ENCODE assay signal across 8 cellular contexts in genomic region chr12:115375188-115375991, GRCh38.
DNase-seq lines count a peak whose midpoint lies in the region; ATAC-seq and TF ChIP-seq lines count a peak whose summit lies in the region.

No MANE protein-coding gene starts in this region.

- H3K9ac ChIP-seq in HCT116 (ENCODE audit: low read length) = no peak overlapping the region
- H3K9ac ChIP-seq in MM.1S (ENCODE audit: low read length) = no peak overlapping the region

- no peaks in the 10 kb centered on the region for H3K79me2 ChIP-seq in HCT116 (ENCODE audit: insufficient read depth, low read length)
- no peaks in the 10 kb centered on the region for H3K79me2 ChIP-seq in MM.1S (ENCODE audit: low read length)

- H3K27me3 ChIP-seq in HCT116 (ENCODE audit: insufficient read depth, low read length) (no peaks in the 10 kb centered on the region), MM.1S (replicated peaks; ENCODE audit: insufficient read depth, low read length) (no peaks in the 10 kb centered on the region), right atrium auricular region (no peaks in the 10 kb centered on the region)

- no peak overlapping the region for H3K4me3 ChIP-seq in HCT116 (replicated peaks in 1 of 2; ENCODE audit: low read depth in 1 of 2, low read length in 2 of 2)
- no peak overlapping the region for H3K4me3 ChIP-seq in MM.1S (ENCODE audit: low read length)
- no peak overlapping the region for H3K4me3 ChIP-seq in epithelial cell of proximal tubule (ENCODE audit: low read depth, low read length)
- no peak overlapping the region for H3K4me3 ChIP-seq in right atrium auricular region

- POLR2A ChIA-PET in HCT116 (lab: Charles Lee) = no interaction called here

- TF ChIP-seq CTCF in HCT116 (IDR thresholded peaks at IDR 0.05 in 2 of 3, conservative IDR thresholded peaks at IDR 0.05 in 1 of 3; ENCODE audit: borderline replicate concordance in 1 of 3, insufficient read depth in 1 of 3, low read depth in 2 of 3, low read length in 2 of 3) (no peak), MM.1S (IDR thresholded peaks at IDR 0.05; ENCODE audit: low read length) (no peak), epithelial cell of proximal tubule (conservative IDR thresholded peaks at IDR 0.05; ENCODE audit: low read depth, low read length) (no peak), right atrium auricular region (IDR thresholded peaks at IDR 0.05) (no peak)

- H3K4me2 ChIP-seq in HCT116 (ENCODE audit: low read length) (peak overlapping the region; percentile 46), MM.1S (ENCODE audit: low read depth, low read length) (peak overlapping the region; percentile 49; the same call in 1 of the 2 replicates)

- H3K9me3 ChIP-seq in HCT116 (ENCODE audit: control insufficient read depth in 1 of 2, insufficient read depth in 1 of 2, low read depth in 1 of 2, low read length in 2 of 2) (no peaks in the 10 kb centered on the region), MM.1S (replicated peaks; ENCODE audit: insufficient read depth, low read length) (no peaks in the 10 kb centered on the region), right atrium auricular region (no peaks in the 10 kb centered on the region)

- DNase-seq in HCT116 (ENCODE audit: low read depth, low spot score) (no peak), MM.1S (peak; percentile 41), epithelial cell of proximal tubule (ENCODE audit: low read depth) (peak; percentile 13), right atrium auricular region (ENCODE audit: low spot score) (no peak), iPS-NIHi11 (ENCODE audit: low spot score) (no peak), NCI-H2029 treated with DMSO at 0.1 percent for 48 hours (lab: John Stamatoyannopoulos, UW) (no peak), nucleus accumbens (lab: John Stamatoyannopoulos, UW) (no peak)

- H2AFZ ChIP-seq in HCT116 (ENCODE audit: low read depth, low read length, poor library complexity, severe bottlenecking) (no peak overlapping the region), MM.1S (ENCODE audit: low read length) (peak overlapping the region; percentile 35)

- no peak for TF ChIP-seq RAD21 in HCT116 (IDR thresholded peaks at IDR 0.05; ENCODE audit: low read depth)

- BruUV-seq in HCT116 (replicated peaks; lab: Mats Ljungman, UMichigan) = no TSS peak

- intact Hi-C loops in HCT116 (cut with micrococcal nuclease) = no loop called here

- H3K27ac ChIP-seq in HCT116 (ENCODE audit: low read depth, low read length) (no peak overlapping the region), MM.1S (ENCODE audit: low read length) (peak overlapping the region; percentile 10; the same call in 1 of the 2 replicates), right atrium auricular region (no peak overlapping the region)

- H3K4me1 ChIP-seq in HCT116 (ENCODE audit: control insufficient read depth in 1 of 2, insufficient read depth in 2 of 2, low read length in 2 of 2) = peaks cover 0 to 15% of the 10 kb centered on the region in 2 experiments; a peak in 1 of 4 replicates
- H3K4me1 ChIP-seq in MM.1S (ENCODE audit: low read length) = peaks cover 4% of the 10 kb centered on the region; the same call in 1 of the 2 replicates
- no peaks in the 10 kb centered on the region for H3K4me1 ChIP-seq in right atrium auricular region

- RAD21 ChIA-PET in HCT116 (lab: Charles Lee; ENCODE audit: low non-redundant PET in 1 of 2, low total read pairs in 2 of 2, uncharacterized antibody in 2 of 2, unreplicated experiment in 2 of 2) = no interaction called here

- H3K9me2 ChIP-seq in HCT116 (ENCODE audit: insufficient read depth) (no peaks in the 10 kb centered on the region), MM.1S (replicated peaks; ENCODE audit: insufficient read depth, low read length) (no peaks in the 10 kb centered on the region)

- TF ChIP-seq POLR2A in GM18505 (IDR thresholded peaks at IDR 0.05; ENCODE audit: borderline replicate concordance, extremely low read depth, insufficient read depth, insufficient read length) = no peak
- no peak for TF ChIP-seq POLR2A in HCT116 (IDR thresholded peaks at IDR 0.05; ENCODE audit: borderline replicate concordance, extremely low read depth, insufficient read depth, insufficient read length)

- H4K20me1 ChIP-seq in HCT116 (ENCODE audit: insufficient read depth) (no peaks in the 10 kb centered on the region), MM.1S (ENCODE audit: insufficient read depth, low read length) (no peaks in the 10 kb centered on the region)

- CTCF ChIA-PET in HCT116 (lab: Charles Lee) = no interaction called here

- no peaks in the 10 kb centered on the region for H3F3A ChIP-seq in MM.1S (ENCODE audit: insufficient read depth, low read length)

- ATAC-seq in GM18505 (IDR thresholded peaks at IDR 0.05; ENCODE audit: unreplicated experiment) (peak; percentile 89), HCT116 (peak; percentile 72)

- H3K36me3 ChIP-seq in HCT116 (ENCODE audit: control insufficient read depth in 1 of 2, insufficient read depth in 2 of 2, low read length in 2 of 2) (no peaks in the 10 kb centered on the region), MM.1S (replicated peaks; ENCODE audit: insufficient read depth, low read length) (no peaks in the 10 kb centered on the region), right atrium auricular region (no peaks in the 10 kb centered on the region)

TF ChIP-seq in HCT116, 20 proteins besides CTCF, POLR2A, EP300 and RAD21:
- TF ChIP-seq FOSL1 (IDR thresholded peaks at IDR 0.05; ENCODE audit: low read depth) (peak; percentile 16; the same call in 1 of the 2 replicates), YY1 (IDR thresholded peaks at IDR 0.05; ENCODE audit: extremely low read depth, insufficient replicate concordance, low read depth, low read length) (no peak), SP1 (IDR thresholded peaks at IDR 0.05; ENCODE audit: low read depth) (0 out of 2 replicates have a peak, but pooled peaks have one; percentile 18)

Comparison
In these comparisons a context has a peak if more than half of its experiments do, and no peak if none do; other contexts are left out.
1. DNase-seq: peak in MM.1S (single experiment) and epithelial cell of proximal tubule (single experiment); none in HCT116 (single experiment), right atrium auricular region (single experiment), iPS-NIHi11 (single experiment), NCI-H2029 treated with DMSO at 0.1 percent for 48 hours (single experiment) and nucleus accumbens (0 of 56).